Comparison of ENCODE assay signal across 15 cellular contexts in the genomic region with DNA sequence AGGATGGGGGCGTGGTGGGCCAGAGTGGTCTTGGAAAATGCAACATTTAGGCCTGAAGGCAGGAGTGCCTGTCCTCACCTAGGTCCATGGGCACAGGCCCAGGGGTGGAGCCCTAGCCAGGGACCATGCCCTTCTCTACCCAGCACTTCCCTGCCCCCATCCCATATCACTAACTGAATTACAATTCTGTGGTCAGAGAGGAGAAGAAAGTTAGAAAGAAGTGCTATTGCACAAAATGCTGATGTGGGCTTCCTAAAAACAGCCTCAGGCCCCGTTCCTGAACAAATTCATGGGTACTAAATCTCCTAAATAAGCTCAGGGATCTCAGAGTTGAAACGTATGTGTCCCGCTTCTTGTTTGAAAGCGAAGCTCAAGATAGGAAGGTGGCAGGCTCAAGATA. TPM values are rescaled to one million over a fixed set of nuclear protein-coding genes. Genes with fewer than 3 reads are reported as not detected.
DNase-seq lines count a peak whose midpoint lies in the region; TF ChIP-seq lines count a peak whose summit lies in the region.
"Had no signal": no experiment of that assay in that cellular context is flagged by ENCODE, and none has a peak within 500 bp of the region (broad histone marks: within the 10 kb centered on the region; RNA-seq: fewer than 3 reads in every experiment).

No MANE protein-coding gene starts in this region.

- H3K27ac ChIP-seq in HL-60 (replicated peaks) = peak overlapping the region; percentile 78
- H3K27ac ChIP-seq in A673 (ENCODE audit: low read depth, low read length, poor library complexity, severe bottlenecking) = no peak overlapping the region
- H3K27ac ChIP-seq: A549; BLaER1 treated with 17β-estradiol and CSF1 and Interleukin-3, amounts not matched to agents 10 nM and 100 nM had no signal

- H3K9me3 Mint-ChIP-seq in neural crest cell = peaks cover 4% of the 10 kb centered on the region
- H3K9me3 Mint-ChIP-seq: CD4-positive, alpha-beta T cell had no signal

- DNase-seq in HL-60 (ENCODE audit: low read depth in 1 of 2, low spot score in 1 of 2) (peak; percentile 75), NOMO-1 treated with DMSO at 0.1 percent for 48 hours (lab: John Stamatoyannopoulos, UW; ENCODE audit: unreplicated experiment) (peak; percentile 61), SKM-1 treated with dmso at 0.1 percent for 144 hours (lab: John Stamatoyannopoulos, UW; ENCODE audit: unreplicated experiment) (peak; percentile 9), neural crest cell (ENCODE audit: low read depth, low spot score) (no peak), HuH-7 (ENCODE audit: low spot score) (no peak), A673 (ENCODE audit: low spot score) (no peak), AG08396 (ENCODE audit: low spot score) (no peak)
- DNase-seq: CD4-positive, alpha-beta T cell; DMS79 treated with DMSO at 0.1 percent for 48 hours; EL; GOT3 had no signal

- no peaks in the 10 kb centered on the region for H3K27me3 ChIP-seq in HL-60 (ENCODE audit: insufficient read depth, poor library complexity, severe bottlenecking)
- peaks cover 18% of the 10 kb centered on the region for H3K27me3 ChIP-seq in A673 (replicated peaks; ENCODE audit: insufficient read depth, low read depth, low read length, poor library complexity)

- H3K27me3 Mint-ChIP-seq in neural crest cell (ENCODE audit: low read depth) = peaks cover 57% of the 10 kb centered on the region

- intact Hi-C loops in A673 (cut with micrococcal nuclease; ENCODE audit: unreplicated experiment) = no loop called here

- no TSS peak for BruUV-seq in A673 (replicated peaks; lab: Mats Ljungman, UMichigan)

- H3K9me3 ChIP-seq in A673 (ENCODE audit: low read depth, low read length, poor library complexity, severe bottlenecking) = no peaks in the 10 kb centered on the region
- H3K9me3 ChIP-seq: A549, HAP-1 had no signal

- H3K4me3 Mint-ChIP-seq in neural crest cell = peak overlapping the region; percentile 6
- H3K4me3 Mint-ChIP-seq: CD4-positive, alpha-beta T cell had no signal

- POLR2A ChIA-PET in A673 (lab: Charles Lee; ENCODE audit: low non-redundant PET) = no interaction called here

- no peak overlapping the region for H3K4me3 ChIP-seq in HL-60 (replicated peaks; ENCODE audit: insufficient read depth, low read length)
- no peak overlapping the region for H3K4me3 ChIP-seq in A673 (ENCODE audit: low read depth, low read length, poor library complexity, severe bottlenecking)
- H3K4me3 ChIP-seq: A549; BLaER1 treated with 17β-estradiol and CSF1 and Interleukin-3, amounts not matched to agents 10 nM and 100 nM; HAP-1 had no signal

- H3K27ac Mint-ChIP-seq in neural crest cell (ENCODE audit: unreplicated experiment) = no peak overlapping the region
- H3K27ac Mint-ChIP-seq: CD4-positive, alpha-beta T cell had no signal

- CTCF ChIA-PET in A673 (lab: Charles Lee) = no interaction called here

- H3K36me3 ChIP-seq in A673 (ENCODE audit: insufficient read depth, low read length, poor library complexity, severe bottlenecking) = no peaks in the 10 kb centered on the region
- H3K36me3 ChIP-seq: BLaER1 treated with 17β-estradiol and CSF1 and Interleukin-3, amounts not matched to agents 10 nM and 100 nM; HAP-1 had no signal

- H3K36me3 Mint-ChIP-seq in neural crest cell (ENCODE audit: low read depth) = no peaks in the 10 kb centered on the region

- peaks cover 17% of the 10 kb centered on the region for H3K4me1 Mint-ChIP-seq in neural crest cell

- TF ChIP-seq CTCF in HL-60 (IDR thresholded peaks at IDR 0.05; ENCODE audit: insufficient read depth, low read length) (no peak), neural crest cell (conservative IDR thresholded peaks at IDR 0.05) (no peak), A673 (conservative IDR thresholded peaks at IDR 0.05; ENCODE audit: low read depth, low read length) (no peak)

- no peaks in the 10 kb centered on the region for H3K4me1 ChIP-seq in A673 (ENCODE audit: insufficient read depth, low read length, poor library complexity, severe bottlenecking)
- H3K4me1 ChIP-seq: A549 had no signal

RNA-seq across cellular contexts. Expression of gene ASRGL1, which starts 3.5 kb away (rescaled TPM):
- total RNA-seq in neural crest cell (50.1 and 57.5 TPM in 2 replicates), A673 (2021) (37.7 and 40.1 TPM in 2 replicates)

RNA-seq across cellular contexts. Expression of gene SCGB1D4, which starts 34.9 kb away (rescaled TPM):
- total RNA-seq in neural crest cell (not detected in 2 replicates), A673 (2021) (not detected in 2 replicates)
- total RNA-seq: CD4-positive, alpha-beta T cell; HepG2 had no signal

Comparison
In these comparisons a context has a peak if more than half of its experiments do, and no peak if none do; other contexts are left out.
1. DNase-seq: peak in HL-60 (2 of 2), NOMO-1 treated with DMSO at 0.1 percent for 48 hours (single experiment) and SKM-1 treated with dmso at 0.1 percent for 144 hours (single experiment); none in neural crest cell (single experiment), HuH-7 (single experiment), A673 (single experiment) and AG08396 (single experiment).